ENCODE assay signal across 8 cellular contexts in the genomic region with DNA sequence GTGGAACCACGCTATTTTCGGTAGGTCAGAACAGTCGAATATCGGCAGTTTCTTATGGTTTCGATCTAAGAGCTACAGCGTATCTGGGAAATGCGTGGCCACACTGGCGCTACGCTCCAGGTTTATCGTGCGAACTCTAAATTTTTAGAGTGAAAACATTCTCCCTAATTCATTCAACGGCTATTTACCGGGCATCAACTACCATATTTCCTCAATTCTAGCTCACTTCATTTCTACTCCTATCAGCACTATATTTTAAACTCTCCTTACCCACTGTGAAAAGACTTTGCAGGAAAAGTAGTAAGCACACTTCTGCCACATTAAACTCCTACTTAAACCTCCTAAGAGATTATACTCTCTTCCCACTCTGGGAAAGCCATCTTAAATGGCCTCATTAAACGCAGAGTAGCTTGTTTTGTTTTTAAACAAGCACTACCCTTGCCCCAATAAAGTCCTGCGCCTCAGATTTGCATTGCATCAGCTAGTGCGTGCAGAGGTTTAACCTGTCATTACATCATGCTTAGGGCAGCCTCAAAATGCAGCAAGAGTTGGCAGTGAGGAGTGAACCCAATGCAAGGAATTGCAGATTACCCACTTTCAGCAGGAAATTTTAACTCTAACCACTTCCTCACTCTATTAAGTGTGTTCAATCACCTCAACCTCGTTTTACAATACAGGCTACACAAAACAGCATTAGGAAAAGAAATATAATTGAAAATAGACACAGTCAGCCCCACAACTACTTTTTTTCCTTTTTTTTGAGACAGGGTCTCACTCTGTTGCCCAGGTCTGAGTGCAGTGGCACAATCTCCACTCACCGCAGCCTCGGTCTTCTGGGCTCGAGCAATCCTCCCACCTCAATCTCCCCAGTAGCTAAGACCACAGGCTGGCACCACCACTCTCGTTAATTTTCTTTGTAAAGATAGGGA. TPM values are rescaled to one million over a fixed set of nuclear protein-coding genes. Genes with fewer than 3 reads are reported as not detected.
DNase-seq lines count a peak whose midpoint lies in the region; ATAC-seq, FAIRE-seq and TF ChIP-seq lines count a peak whose summit lies in the region.

No MANE protein-coding gene starts in this region.

- FAIRE-seq in A549 (lab: Jason Lieb, UNC) (no peak), GM12892 (lab: Jason Lieb, UNC) (peak; percentile 76)

- peak overlapping the region; percentile 92 for H3K27ac Mint-ChIP-seq in endothelial cell (ENCODE audit: unreplicated experiment)

- H3K4me2 ChIP-seq in A549: peak overlapping the region; percentile 83

- TF ChIP-seq POLR2A in A549 (IDR thresholded peaks at IDR 0.05; ENCODE audit: low read length): no peak
- no peak for TF ChIP-seq POLR2A in GM12892 (IDR thresholded peaks at IDR 0.05; ENCODE audit: low read depth, low read length)

- POLR2A ChIA-PET in A549 (lab: Yijun Ruan, JAX): interaction anchor here (0.5 to 3.5 kb wide), 10 partner anchors 10 to 257 kb away, joined by 3 to 55 read pairs (median 5); partner anchors contain the start of gene SIAH1

- peaks cover 48% of the 10 kb centered on the region for H3K4me1 Mint-ChIP-seq in endothelial cell (ENCODE audit: unreplicated experiment)

- TF ChIP-seq RAD21 in A549 (conservative IDR thresholded peaks at IDR 0.05 in 1 of 2, IDR thresholded peaks at IDR 0.05 in 1 of 2): no peak

- peak; percentile 69 to 88 for DNase-seq in A549 (ENCODE audit: low read depth in 1 of 2, low spot score in 1 of 2)
- no peak for DNase-seq in GM12892 (ENCODE audit: insufficient read length)
- peak; percentile 18 for DNase-seq in NCI-H2107 (lab: John Stamatoyannopoulos, UW)
- DNase-seq in activated CD4-positive, alpha-beta T cell treated with anti-CD3 and anti-CD28 coated beads for 4 hours: peak; percentile 53 to 57
- DNase-seq in endothelial cell (ENCODE audit: low spot score): peak; percentile 21

- TF ChIP-seq EP300 in A549 (IDR thresholded peaks at IDR 0.05): peak in 1 of 2 experiments; percentile 16; a peak in 1 of 5 replicates

- H3K36me3 ChIP-seq in mucosa of rectum (ENCODE audit: control insufficient read depth in 2 of 2, insufficient read depth in 2 of 2, low read length in 2 of 2) (peaks cover 8% of the 10 kb centered on the region in 2 donors), thymus (ENCODE audit: control insufficient read depth, insufficient read depth) (peaks cover 8% of the 10 kb centered on the region)

- H3K9me3 Mint-ChIP-seq in endothelial cell (ENCODE audit: unreplicated experiment): no peaks in the 10 kb centered on the region

- H3K9me3 ChIP-seq in A549 (no peaks in the 10 kb centered on the region), mucosa of rectum (ENCODE audit: control insufficient read depth in 2 of 2, low read length in 2 of 2) (no peaks in the 10 kb centered on the region), thymus (ENCODE audit: control insufficient read depth) (no peaks in the 10 kb centered on the region)

- peaks cover 53% of the 10 kb centered on the region for H3K4me1 ChIP-seq in A549
- peaks cover 21% of the 10 kb centered on the region in 2 donors for H3K4me1 ChIP-seq in mucosa of rectum (ENCODE audit: control insufficient read depth in 2 of 2, insufficient read depth in 2 of 2, low read length in 2 of 2)
- peaks cover 8% of the 10 kb centered on the region for H3K4me1 ChIP-seq in thymus (ENCODE audit: control insufficient read depth, insufficient read depth, low read length)

- WGBS in A549 (ENCODE audit: missing lambda C conversion rate): 10% methylated on average over 21 of the region's 21 CpGs
- WGBS in thymus: 19% methylated on average over 21 of the region's 21 CpGs

- peak overlapping the region; percentile 92 for H3K4me3 Mint-ChIP-seq in endothelial cell (ENCODE audit: unreplicated experiment)

- peak overlapping the region; percentile 77 to 78 for H3K9ac ChIP-seq in mucosa of rectum (ENCODE audit: low read depth in 1 of 2, low read length in 2 of 2)

- peak overlapping the region; percentile 90 to 92 for H3K27ac ChIP-seq in A549
- H3K27ac ChIP-seq in mucosa of rectum (ENCODE audit: low read depth in 2 of 2, low read length in 2 of 2): peak overlapping the region; percentile 88 to 92
- H3K27ac ChIP-seq in thymus (ENCODE audit: low read depth): peak overlapping the region; percentile 77

- peaks cover 1% of the 10 kb centered on the region for H3K27me3 Mint-ChIP-seq in endothelial cell (ENCODE audit: unreplicated experiment)

- no peaks in the 10 kb centered on the region for H3K27me3 ChIP-seq in mucosa of rectum (ENCODE audit: control insufficient read depth in 2 of 2, insufficient read depth in 2 of 2, low read length in 2 of 2)
- no peaks in the 10 kb centered on the region for H3K27me3 ChIP-seq in thymus (ENCODE audit: control insufficient read depth, insufficient read depth)

- no peak for TF ChIP-seq CTCF in A549 (IDR thresholded peaks at IDR 0.05)
- no peak for TF ChIP-seq CTCF in endothelial cell (IDR thresholded peaks at IDR 0.05; ENCODE audit: unreplicated experiment)

- CTCF ChIA-PET in A549 (lab: Yijun Ruan, JAX): interaction anchor here (0.6 to 3.8 kb wide), 11 partner anchors 11 to 264 kb away, joined by 3 to 17 read pairs (median 4); partner anchors contain the start of genes N4BP1 and SIAH1

- peak; percentile 74 to 86 for ATAC-seq in A549
- ATAC-seq in HG02840 (IDR thresholded peaks at IDR 0.05; ENCODE audit: low FRiP score, unreplicated experiment): peak; percentile 50

- no peaks in the 10 kb centered on the region for H3K36me3 Mint-ChIP-seq in endothelial cell (ENCODE audit: low read depth, unreplicated experiment)

- peak overlapping the region; percentile 53 for H3K4me3 ChIP-seq in A549
- peak overlapping the region; percentile 77 to 81 for H3K4me3 ChIP-seq in mucosa of rectum (ENCODE audit: low read length in 2 of 2)
- H3K4me3 ChIP-seq in thymus (ENCODE audit: low read length): peak overlapping the region; percentile 78

TF ChIP-seq in A549, 52 proteins besides CTCF, POLR2A, EP300 and RAD21 (continues in another document):
- TF ChIP-seq HOXA7 (CRISPR knock-in tag; IDR thresholded peaks at IDR 0.05) (no peak), FOSL2 (IDR thresholded peaks at IDR 0.05) (no peak), FOSL2 (CRISPR knock-in tag; IDR thresholded peaks at IDR 0.05) (peak; percentile 16; the same call in 1 of the 2 replicates), EHF (CRISPR knock-in tag; IDR thresholded peaks at IDR 0.05) (no peak), MAZ (IDR thresholded peaks at IDR 0.05; ENCODE audit: borderline replicate concordance, low read depth, low read length) (no peak), NR3C1 (IDR thresholded peaks at IDR 0.05) (no peak), JUN (IDR thresholded peaks at IDR 0.05) (peak in 1 of 2 experiments; percentile 21; a peak in 3 of 5 replicates), KDM1A (IDR thresholded peaks at IDR 0.05; ENCODE audit: low read depth) (no peak), RARB (CRISPR knock-in tag; IDR thresholded peaks at IDR 0.05) (no peak), HDAC2 (IDR thresholded peaks at IDR 0.05) (no peak), PHF8 (IDR thresholded peaks at IDR 0.05; ENCODE audit: borderline replicate concordance, low read depth) (0 out of 2 replicates have a peak, but pooled peaks have one; percentile 40), CEBPB (IDR thresholded peaks at IDR 0.05) (peak; percentile 79 to 89), POLR2AphosphoS2 (conservative IDR thresholded peaks at IDR 0.05; ENCODE audit: low read length) (no peak)
- TF ChIP-seq, protein P1, sequence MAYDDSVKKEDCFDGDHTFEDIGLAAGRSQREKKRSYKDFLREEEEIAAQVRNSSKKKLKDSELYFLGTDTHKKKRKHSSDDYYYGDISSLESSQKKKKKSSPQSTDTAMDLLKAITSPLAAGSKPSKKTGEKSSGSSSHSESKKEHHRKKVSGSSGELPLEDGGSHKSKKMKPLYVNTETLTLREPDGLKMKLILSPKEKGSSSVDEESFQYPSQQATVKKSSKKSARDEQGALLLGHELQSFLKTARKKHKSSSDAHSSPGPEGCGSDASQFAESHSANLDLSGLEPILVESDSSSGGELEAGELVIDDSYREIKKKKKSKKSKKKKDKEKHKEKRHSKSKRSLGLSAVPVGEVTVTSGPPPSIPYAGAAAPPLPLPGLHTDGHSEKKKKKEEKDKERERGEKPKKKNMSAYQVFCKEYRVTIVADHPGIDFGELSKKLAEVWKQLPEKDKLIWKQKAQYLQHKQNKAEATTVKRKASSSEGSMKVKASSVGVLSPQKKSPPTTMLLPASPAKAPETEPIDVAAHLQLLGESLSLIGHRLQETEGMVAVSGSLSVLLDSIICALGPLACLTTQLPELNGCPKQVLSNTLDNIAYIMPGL (CRISPR knock-in tag; IDR thresholded peaks at IDR 0.05; ENCODE audit: borderline replicate concordance): no peak
- TF ChIP-seq, protein P2, sequence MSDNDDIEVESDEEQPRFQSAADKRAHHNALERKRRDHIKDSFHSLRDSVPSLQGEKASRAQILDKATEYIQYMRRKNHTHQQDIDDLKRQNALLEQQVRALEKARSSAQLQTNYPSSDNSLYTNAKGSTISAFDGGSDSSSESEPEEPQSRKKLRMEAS (IDR thresholded peaks at IDR 0.05): 0 out of 2 replicates have a peak, but pooled peaks have one; percentile 34
- TF ChIP-seq, protein P3, sequence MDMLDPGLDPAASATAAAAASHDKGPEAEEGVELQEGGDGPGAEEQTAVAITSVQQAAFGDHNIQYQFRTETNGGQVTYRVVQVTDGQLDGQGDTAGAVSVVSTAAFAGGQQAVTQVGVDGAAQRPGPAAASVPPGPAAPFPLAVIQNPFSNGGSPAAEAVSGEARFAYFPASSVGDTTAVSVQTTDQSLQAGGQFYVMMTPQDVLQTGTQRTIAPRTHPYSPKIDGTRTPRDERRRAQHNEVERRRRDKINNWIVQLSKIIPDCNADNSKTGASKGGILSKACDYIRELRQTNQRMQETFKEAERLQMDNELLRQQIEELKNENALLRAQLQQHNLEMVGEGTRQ (IDR thresholded peaks at IDR 0.05): no peak

RNA-seq across cellular contexts. Expression of gene SIAH1, which starts 18.8 kb away (rescaled TPM):
- 28.5 and 30.0 TPM in 2 replicates for polyA plus RNA-seq in A549 (2011; rRNA removed)
- 13.3 and 16.8 TPM in 2 replicates for polyA plus RNA-seq in A549 (2012; cell fraction: cytosol; rRNA removed)
- polyA plus RNA-seq in A549 (2012; cell fraction: nucleus; rRNA removed): 16.9 and 26.7 TPM in 2 replicates
- 12.0 to 13.6 TPM (median 13.3 TPM) in 3 replicates for polyA plus RNA-seq in A549 (2017; fragmentation: RNase III; extraction: RNeasy Plus Mini Kit Qiagen cat#74134 plus additional on column Dnase treatment)
- polyA minus RNA-seq in A549 (2011; rRNA and poly(A)+ RNA removed): 29.1 and 42.6 TPM in 2 replicates
- 15.3 TPM for polyA plus RNA-seq in GM12892 (2012; ENCODE audit: missing spikeins)
- 34.2 TPM for total RNA-seq in endothelial cell (ENCODE audit: unreplicated experiment)
- polyA plus RNA-seq in thymus: 31.1 TPM
